In genomic region chr1:181479137-181479745, GRCh38 we compare ENCODE assay signal across 10 cellular contexts. TPM values are rescaled to one million over a fixed set of nuclear protein-coding genes. Genes with fewer than 3 reads are reported as not detected.
A peak's percentile ranks its signal among the peaks of the same experiment; 100 is the strongest.
DNase-seq lines count a peak whose midpoint lies in the region; ATAC-seq, FAIRE-seq and TF ChIP-seq lines count a peak whose summit lies in the region.
"Had no signal": no experiment of that assay in that cellular context is flagged by ENCODE, and none has a peak within 500 bp of the region (broad histone marks: within the 10 kb centered on the region; RNA-seq: fewer than 3 reads in every experiment).

No MANE protein-coding gene starts in this region.

- H3K4me2 ChIP-seq in Karpas-422 (ENCODE audit: low read depth, low read length, poor library complexity, severe bottlenecking), result no peak overlapping the region
- no peak overlapping the region for H3K4me2 ChIP-seq in PC-3 (ENCODE audit: low read length)
- H3K4me2 ChIP-seq: BLaER1 had no signal

- no peaks in the 10 kb centered on the region for H3K36me3 ChIP-seq in Karpas-422 (ENCODE audit: insufficient read depth, low read length)
- no peaks in the 10 kb centered on the region for H3K36me3 ChIP-seq in PC-3 (ENCODE audit: low read depth, low read length)
- H3K36me3 ChIP-seq in brain microvascular endothelial cell (replicated peaks), result no peaks in the 10 kb centered on the region
- H3K36me3 ChIP-seq: BLaER1 had no signal

- H3K27me3 ChIP-seq in Karpas-422 (ENCODE audit: low read length) (no peaks in the 10 kb centered on the region), PC-3 (ENCODE audit: low read length) (peaks cover 29% of the 10 kb centered on the region), brain microvascular endothelial cell (replicated peaks) (peaks cover 31% of the 10 kb centered on the region)

- CTCF ChIA-PET in PC-3 (lab: Charles Lee), result interaction anchor here (0.6 to 1.6 kb wide), 3 partner anchors 575 to 603 kb away, joined by 3 to 7 read pairs (median 3); no protein-coding TSS in a partner anchor

- FAIRE-seq in islet of Langerhans (lab: Jason Lieb, UNC), result peak; percentile 51

- H3K79me2 ChIP-seq in Karpas-422 (ENCODE audit: low read length) (no peaks in the 10 kb centered on the region), PC-3 (ENCODE audit: low read length) (no peaks in the 10 kb centered on the region)

- intact Hi-C loops in PC-3 (cut with micrococcal nuclease), result loop anchor here (1.0 kb wide), 2 partner anchors 197 to 458 kb away; no protein-coding TSS in a partner anchor

- H3K27ac ChIP-seq in Karpas-422 (ENCODE audit: low read length) (no peak overlapping the region), PC-3 (ENCODE audit: low read length) (no peak overlapping the region), brain microvascular endothelial cell (no peak overlapping the region)
- H3K27ac ChIP-seq: BLaER1 had no signal

- no peaks in the 10 kb centered on the region for H4K20me1 ChIP-seq in Karpas-422 (ENCODE audit: insufficient read depth, low read depth, low read length)
- no peaks in the 10 kb centered on the region for H4K20me1 ChIP-seq in PC-3 (ENCODE audit: low read length)
- H4K20me1 ChIP-seq: BLaER1 had no signal

- no peak overlapping the region for H3K9ac ChIP-seq in Karpas-422 (ENCODE audit: low read length)
- H3K9ac ChIP-seq in PC-3 (ENCODE audit: low read length), result no peak overlapping the region
- H3K9ac ChIP-seq: BLaER1 had no signal

- H3K4me1 ChIP-seq in Karpas-422 (ENCODE audit: low read length) (no peaks in the 10 kb centered on the region), PC-3 (ENCODE audit: insufficient read depth, low read length) (no peaks in the 10 kb centered on the region)

- peak; percentile 54 for ATAC-seq in GM21423 (IDR thresholded peaks at IDR 0.05; ENCODE audit: unreplicated experiment)
- ATAC-seq in PC-3, result peak; percentile 83
- ATAC-seq in stimulated activated naive CD8-positive, alpha-beta T cell treated with anti-CD3 and anti-CD28 coated beads, Interleukin-15, Interleukin-2, amounts not matched to agents 100 U/mL and 50 U/mL, for 24 hours, result peak; percentile 65
- ATAC-seq: effector memory CD8-positive, alpha-beta T cell had no signal

- no peaks in the 10 kb centered on the region for H3K9me3 ChIP-seq in Karpas-422 (ENCODE audit: low read length)
- H3K9me3 ChIP-seq in PC-3 (ENCODE audit: low read length), result no peaks in the 10 kb centered on the region

- no TSS peak for BruUV-seq in PC-3 (replicated peaks; lab: Mats Ljungman, UMichigan)

- DNase-seq in NCI-H524 (lab: John Stamatoyannopoulos, UW), result peak; percentile 30 to 77
- no peak for DNase-seq in NCI-H524 treated with DMSO at 0.1 percent for 48 hours (lab: John Stamatoyannopoulos, UW)
- DNase-seq in Karpas-422, result peak; percentile 85
- DNase-seq in PC-3, result peak; percentile 63
- DNase-seq in brain microvascular endothelial cell, result peak; percentile 47
- DNase-seq in stimulated activated naive CD8-positive, alpha-beta T cell treated with anti-CD3 and anti-CD28 coated beads, Interleukin-15, Interleukin-2, amounts not matched to agents 100 U/mL and 50 U/mL, for 24 hours, result peak; percentile 19

- peak; percentile 71 for TF ChIP-seq CTCF in PC-3 (conservative IDR thresholded peaks at IDR 0.05; ENCODE audit: low read depth, low read length)
- peak; percentile 82 for TF ChIP-seq CTCF in brain microvascular endothelial cell (IDR thresholded peaks at IDR 0.05; ENCODE audit: low read depth, low read length, missing control alignments)

- in situ Hi-C loops in brain microvascular endothelial cell (cut with HindIII; ENCODE audit: low pct_ligation_motif_present, low sequenced_read_pairs), result no loop called here

- H3K4me3 ChIP-seq in Karpas-422 (ENCODE audit: low read length) (no peak overlapping the region), PC-3 (ENCODE audit: low read length) (no peak overlapping the region), brain microvascular endothelial cell (ENCODE audit: low read depth, low read length) (no peak overlapping the region)
- H3K4me3 ChIP-seq: BLaER1 had no signal

- H2AFZ ChIP-seq in Karpas-422 (ENCODE audit: low read length), result no peak overlapping the region
- H2AFZ ChIP-seq in PC-3 (ENCODE audit: low read length), result no peak overlapping the region

- H3F3A ChIP-seq in PC-3 (ENCODE audit: low read length, unreplicated experiment), result no peaks in the 10 kb centered on the region

- POLR2A ChIA-PET in PC-3 (lab: Charles Lee; ENCODE audit: unreplicated experiment), result no interaction called here

- H3K9me2 ChIP-seq in Karpas-422 (replicated peaks; ENCODE audit: insufficient read depth, low read length) (no peaks in the 10 kb centered on the region), PC-3 (replicated peaks; ENCODE audit: low read length) (no peaks in the 10 kb centered on the region)

RNA-seq across cellular contexts. Expression of gene CACNA1E, which starts 4.1 kb away (rescaled TPM):
- total RNA-seq in Karpas-422 (2014; rRNA removed; shearing (Covaris generic); ENCODE audit: low replicate concordance), result 0.07 TPM in 1 of 2 replicates, not detected in the other
- not detected in 2 replicates for total RNA-seq in PC-3 (2014; rRNA removed)
